22 cellular contexts compared by ENCODE assay signal in the genomic region with DNA sequence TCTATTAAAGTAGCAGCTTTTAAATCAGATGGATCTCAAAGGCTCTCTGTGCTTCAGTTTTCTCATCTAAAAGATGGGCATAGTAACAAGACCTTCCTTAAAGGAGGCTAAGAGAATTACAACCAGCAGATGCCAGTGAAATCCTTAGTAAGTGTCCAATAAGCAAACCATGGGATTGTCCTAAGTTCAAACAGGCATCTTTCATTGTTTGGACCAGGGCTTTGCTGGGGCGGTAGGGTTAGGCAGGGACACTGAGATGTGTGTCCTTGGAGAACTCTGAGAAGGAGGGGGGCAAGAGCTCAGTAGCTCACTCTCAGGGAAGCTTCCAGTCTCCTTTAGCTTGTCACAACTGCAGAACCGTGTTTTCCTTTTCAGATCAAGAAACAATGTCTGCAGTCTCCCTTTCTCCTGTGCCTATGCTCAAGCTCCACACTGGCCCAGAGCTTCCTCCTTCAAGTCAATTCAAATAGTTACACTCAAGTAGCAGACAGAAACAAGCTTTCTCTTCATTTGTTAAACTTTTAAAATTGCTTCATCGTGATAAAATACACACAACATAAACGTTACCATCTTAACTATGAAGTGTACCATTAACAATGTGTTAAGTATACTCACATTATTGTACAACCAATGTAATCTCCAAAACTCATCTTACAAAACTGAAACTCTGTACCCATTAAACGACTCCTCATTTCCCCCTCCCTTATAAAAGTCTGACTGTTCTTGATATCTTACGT.
A peak's percentile ranks its signal among the peaks of the same experiment; 100 is the strongest.
DNase-seq lines count a peak whose midpoint lies in the region; ATAC-seq, FAIRE-seq and TF ChIP-seq lines count a peak whose summit lies in the region.
"Had no signal": no experiment of that assay in that cellular context is flagged by ENCODE, and none has a peak within 500 bp of the region (broad histone marks: within the 10 kb centered on the region; RNA-seq: fewer than 3 reads in every experiment).

No MANE protein-coding gene starts in this region.

- FAIRE-seq in GM19239 (lab: Jason Lieb, UNC), result peak; percentile 57
- FAIRE-seq in H54 (lab: Jason Lieb, UNC), result no peak
- FAIRE-seq: H1 had no signal

- in situ Hi-C loops in Caki2 (cut with HindIII; ENCODE audit: low pct_unique_long_range_greater_than_20kb, low sequenced_read_pairs), result no loop called here

- peak overlapping the region; percentile 7 for H2AFZ ChIP-seq in osteoblast (ENCODE audit: low read length)

- H3K36me3 Mint-ChIP-seq in activated naive CD8-positive, alpha-beta T cell treated with anti-CD3 and anti-CD28 coated beads for 36 hours, result peaks cover 2% of the 10 kb centered on the region

- peak overlapping the region; percentile 22 for H3K27ac Mint-ChIP-seq in activated naive CD8-positive, alpha-beta T cell treated with anti-CD3 and anti-CD28 coated beads for 36 hours

- peaks cover 13% of the 10 kb centered on the region for H3K4me1 ChIP-seq in osteoblast (ENCODE audit: insufficient read depth, low read length)

- H3K36me3 ChIP-seq in osteoblast (ENCODE audit: insufficient read depth, low read length), result no peaks in the 10 kb centered on the region

- H4K20me1 ChIP-seq in osteoblast (ENCODE audit: insufficient read depth, low read length), result no peaks in the 10 kb centered on the region

- H3K9me3 ChIP-seq in osteoblast (ENCODE audit: low read depth, low read length), result no peaks in the 10 kb centered on the region

- no peaks in the 10 kb centered on the region for H3K79me2 ChIP-seq in osteoblast (ENCODE audit: insufficient read depth, low read length)

- peak; percentile 19 for DNase-seq in Caki2 (ENCODE audit: low read depth)
- DNase-seq in GM19239 (ENCODE audit: insufficient read length, low spot score), result no peak
- no peak for DNase-seq in activated naive CD8-positive, alpha-beta T cell treated with anti-CD3 and anti-CD28 coated beads for 36 hours
- no peak for DNase-seq in osteoblast (ENCODE audit: insufficient read length, low spot score, missing footprints)
- DNase-seq in occipital lobe (lab: John Stamatoyannopoulos, UW), result no peak
- DNase-seq in H54 (ENCODE audit: insufficient read length, low spot score), result no peak
- DNase-seq: AML-193, DMS 273 treated with DMSO at 0.1 percent for 48 hours, DND-41, KBM-7, NCI-H1417, NCI-H187, NCI-H2107, NCI-H226, NCI-H524, RPMI8226, SIG-M5 had no signal

- no peak overlapping the region for H3K4me3 Mint-ChIP-seq in activated naive CD8-positive, alpha-beta T cell treated with anti-CD3 and anti-CD28 coated beads for 36 hours

- TF ChIP-seq CTCF in osteoblast (IDR thresholded peaks at IDR 0.05; ENCODE audit: extremely low read depth, low read depth, low read length), result no peak

- peaks cover 2% of the 10 kb centered on the region for H3K9me3 Mint-ChIP-seq in activated naive CD8-positive, alpha-beta T cell treated with anti-CD3 and anti-CD28 coated beads for 36 hours

- no peak for ATAC-seq in GM21529 (IDR thresholded peaks at IDR 0.05; ENCODE audit: unreplicated experiment)
- ATAC-seq: PC-3, SK-N-SH treated with all-trans-retinoic acid at 6 μM for 48 hours had no signal

- H3K4me1 Mint-ChIP-seq in activated naive CD8-positive, alpha-beta T cell treated with anti-CD3 and anti-CD28 coated beads for 36 hours, result peaks cover 57% of the 10 kb centered on the region

- H3K27me3 ChIP-seq in osteoblast (ENCODE audit: insufficient read depth, low read length), result no peaks in the 10 kb centered on the region

- no peaks in the 10 kb centered on the region for H3K27me3 Mint-ChIP-seq in activated naive CD8-positive, alpha-beta T cell treated with anti-CD3 and anti-CD28 coated beads for 36 hours

- no peak overlapping the region for H3K27ac ChIP-seq in osteoblast (ENCODE audit: low read depth, low read length)
- H3K27ac ChIP-seq: C4-2B had no signal

- no peak overlapping the region for H3K4me3 ChIP-seq in osteoblast (ENCODE audit: insufficient read depth, low read length)

- no peak for TF ChIP-seq POLR2A in H54 (IDR thresholded peaks at IDR 0.05; ENCODE audit: low read depth, low read length)

- H3K4me2 ChIP-seq in osteoblast (ENCODE audit: insufficient read depth, low read length), result no peak overlapping the region
